In genomic region chr7:10696064-10696463, GRCh38 we compare ENCODE assay signal across 1 cellular context.
TF ChIP-seq lines count a peak whose summit lies in the region.

No MANE protein-coding gene starts in this region.

TF ChIP-seq in GM23338, 12 proteins besides CTCF, POLR2A, EP300 and RAD21 (continued from another document):
- TF ChIP-seq ETS1 (IDR thresholded peaks at IDR 0.05) (no peak), JUNB (IDR thresholded peaks at IDR 0.05; ENCODE audit: unreplicated experiment) (no peak)
